In genomic region chr22:47396515-47396914, GRCh38 we compare ENCODE assay signal across 16 cellular contexts.
DNase-seq lines count a peak whose midpoint lies in the region; ATAC-seq and TF ChIP-seq lines count a peak whose summit lies in the region.
"Had no signal": no experiment of that assay in that cellular context is flagged by ENCODE, and none has a peak within 500 bp of the region (broad histone marks: within the 10 kb centered on the region; RNA-seq: fewer than 3 reads in every experiment).

No MANE protein-coding gene starts in this region.

- DNase-seq in CD14-positive monocyte (ENCODE audit: low spot score) (peak; percentile 14), chondrocyte (ENCODE audit: low spot score) (peak; percentile 71), posterior vena cava (ENCODE audit: low spot score) (peak; percentile 76), retina (no peak), NOMO-1 treated with DMSO at 0.1 percent for 48 hours (lab: John Stamatoyannopoulos, UW; ENCODE audit: unreplicated experiment) (no peak), Right ventricle myocardium superior (no peak)
- DNase-seq: ACHN; BE2C; CD8-positive, alpha-beta T cell; COR-L47; HFFc6; KBM-7 had no signal

- H3K27ac Mint-ChIP-seq in CD14-positive monocyte = no peak overlapping the region
- H3K27ac Mint-ChIP-seq in chondrocyte (ENCODE audit: unreplicated experiment) = no peak overlapping the region
- H3K27ac Mint-ChIP-seq: CD8-positive, alpha-beta T cell; GM23338; HFFc6 had no signal

- intact Hi-C loops in CD14-positive monocyte (cut with micrococcal nuclease) (no loop called here), posterior vena cava (cut with DNase I) (no loop called here), Right ventricle myocardium superior (cut with DNase I) (no loop called here)

- H3K36me3 Mint-ChIP-seq in CD14-positive monocyte = no peaks in the 10 kb centered on the region
- peaks cover 1% of the 10 kb centered on the region for H3K36me3 Mint-ChIP-seq in chondrocyte (ENCODE audit: low read depth)
- H3K36me3 Mint-ChIP-seq: CD8-positive, alpha-beta T cell; IgD-negative memory B cell had no signal

- no peak overlapping the region for H3K4me3 Mint-ChIP-seq in CD14-positive monocyte
- H3K4me3 Mint-ChIP-seq in chondrocyte (ENCODE audit: unreplicated experiment) = no peak overlapping the region
- H3K4me3 Mint-ChIP-seq: CD8-positive, alpha-beta T cell; GM23338; HFFc6; IgD-negative memory B cell had no signal

- peaks cover 0 to 3% (median 1%) of the 10 kb centered on the region in 3 donors for H3K27me3 Mint-ChIP-seq in CD14-positive monocyte (ENCODE audit: low read depth in 3 of 3)
- H3K27me3 Mint-ChIP-seq in chondrocyte (ENCODE audit: low read depth) = no peaks in the 10 kb centered on the region
- H3K27me3 Mint-ChIP-seq: IgD-negative memory B cell had no signal

- no peaks in the 10 kb centered on the region for H3K9me3 Mint-ChIP-seq in CD14-positive monocyte
- peaks cover 14% of the 10 kb centered on the region for H3K9me3 Mint-ChIP-seq in chondrocyte (ENCODE audit: low read depth)
- H3K9me3 Mint-ChIP-seq: CD8-positive, alpha-beta T cell; IgD-negative memory B cell had no signal

- no peaks in the 10 kb centered on the region for H3K4me1 Mint-ChIP-seq in CD14-positive monocyte
- H3K4me1 Mint-ChIP-seq in chondrocyte (ENCODE audit: low read depth) = no peaks in the 10 kb centered on the region
- H3K4me1 Mint-ChIP-seq: GM23338, IgD-negative memory B cell had no signal

- no peak for ATAC-seq in Right ventricle myocardium superior (ENCODE audit: poor library complexity)
- no peak for ATAC-seq in GM18520 (IDR thresholded peaks at IDR 0.05; ENCODE audit: unreplicated experiment)
- ATAC-seq: CD8-positive, alpha-beta T cell; GM23338; HCT116 had no signal

- no peak for TF ChIP-seq CTCF in CD14-positive monocyte (IDR thresholded peaks at IDR 0.05)
- no peak for TF ChIP-seq CTCF in chondrocyte (IDR thresholded peaks at IDR 0.05)

Comparison
In these comparisons a context has a peak if more than half of its experiments do, and no peak if none do; other contexts are left out.
1. DNase-seq: peak in CD14-positive monocyte (single experiment), chondrocyte (single experiment) and posterior vena cava (single experiment); none in retina (single experiment), NOMO-1 treated with DMSO at 0.1 percent for 48 hours (single experiment) and Right ventricle myocardium superior (single experiment).